ENCODE assay signal across 9 cellular contexts in genomic region chr11:111936045-111936400, GRCh38. TPM values are rescaled to one million over a fixed set of nuclear protein-coding genes. Genes with fewer than 3 reads are reported as not detected.
A peak's percentile ranks its signal among the peaks of the same experiment; 100 is the strongest.
DNase-seq lines count a peak whose midpoint lies in the region; ATAC-seq, FAIRE-seq and TF ChIP-seq lines count a peak whose summit lies in the region.
"Had no signal": no experiment of that assay in that cellular context is flagged by ENCODE, and none has a peak within 500 bp of the region (broad histone marks: within the 10 kb centered on the region; RNA-seq: fewer than 3 reads in every experiment).

No MANE protein-coding gene starts in this region.

- TF ChIP-seq CTCF in PC-9 (conservative IDR thresholded peaks at IDR 0.05), result no peak
- TF ChIP-seq CTCF in endothelial cell of umbilical vein (IDR thresholded peaks at IDR 0.05; ENCODE audit: extremely low read depth in 1 of 2, insufficient read depth in 1 of 2, low read depth in 1 of 2, low read length in 2 of 2), result no peak
- TF ChIP-seq CTCF in foreskin fibroblast (IDR thresholded peaks at IDR 0.05; ENCODE audit: low read depth, low read length), result no peak
- TF ChIP-seq CTCF in D721Med (IDR thresholded peaks at IDR 0.05; ENCODE audit: insufficient read depth, missing control alignments), result no peak

- TF ChIP-seq POLR2A in endothelial cell of umbilical vein (IDR thresholded peaks at IDR 0.05; ENCODE audit: low read depth, low read length), result no peak

- no peak overlapping the region for H3K27ac ChIP-seq in PC-9
- H3K27ac ChIP-seq in endothelial cell of umbilical vein (ENCODE audit: insufficient read depth, low read depth, low read length), result no peak overlapping the region
- peak overlapping the region; percentile 87 for H3K27ac ChIP-seq in rectal smooth muscle tissue (ENCODE audit: low read depth, low read length)

- peak; percentile 56 for DNase-seq in GF-D8 (lab: John Stamatoyannopoulos, UW)
- DNase-seq in PC-9, result no peak
- peak; percentile 25 for DNase-seq in endothelial cell of umbilical vein (ENCODE audit: low read depth, low spot score)
- no peak for DNase-seq in NCI-H2081 (lab: John Stamatoyannopoulos, UW)
- no peak for DNase-seq in foreskin fibroblast
- no peak for DNase-seq in D721Med (ENCODE audit: insufficient read length, low spot score)
- DNase-seq: NCI-H524 treated with DMSO at 0.1 percent for 48 hours had no signal

- no peak for ATAC-seq in HG03439 (IDR thresholded peaks at IDR 0.05; ENCODE audit: unreplicated experiment)

- H4K20me1 ChIP-seq in PC-9 (ENCODE audit: insufficient read depth) (no peaks in the 10 kb centered on the region), endothelial cell of umbilical vein (replicated peaks; ENCODE audit: control insufficient read depth, extremely low read depth, insufficient read depth, low read length) (no peaks in the 10 kb centered on the region)

- H3K9me3 ChIP-seq in PC-9 (ENCODE audit: insufficient read depth, low read depth), result no peaks in the 10 kb centered on the region
- H3K9me3 ChIP-seq in endothelial cell of umbilical vein (replicated peaks; ENCODE audit: control insufficient read depth, insufficient read depth, low read length), result no peaks in the 10 kb centered on the region

- H3K36me3 ChIP-seq in PC-9 (ENCODE audit: low read depth), result no peaks in the 10 kb centered on the region
- H3K36me3 ChIP-seq in endothelial cell of umbilical vein (ENCODE audit: control insufficient read depth in 2 of 2, extremely low read depth in 1 of 2, insufficient read depth in 2 of 2, low read length in 2 of 2), result no peaks in the 10 kb centered on the region
- no peaks in the 10 kb centered on the region for H3K36me3 ChIP-seq in rectal smooth muscle tissue (ENCODE audit: control insufficient read depth, insufficient read depth, low read length)

- intact Hi-C loops in PC-9 (cut with micrococcal nuclease; ENCODE audit: unreplicated experiment) (no loop called here), endothelial cell of umbilical vein (cut with micrococcal nuclease) (no loop called here)

- POLR2A ChIA-PET in PC-9 (lab: Charles Lee; ENCODE audit: unreplicated experiment) (interaction anchor here (0.7 kb wide), 1 partner anchor 217 kb away, joined by 8 read pairs; no protein-coding TSS in a partner anchor), endothelial cell of umbilical vein (lab: Charles Lee) (interaction anchor here (0.7 kb wide), 1 partner anchor 44 kb away, joined by 6 read pairs; no protein-coding TSS in a partner anchor)

- H3K4me2 ChIP-seq in PC-9 (peak overlapping the region; percentile 96), endothelial cell of umbilical vein (ENCODE audit: insufficient read depth, low read length) (peak overlapping the region; percentile 63)

- CTCF ChIA-PET in PC-9 (lab: Charles Lee), result no interaction called here
- CTCF ChIA-PET in endothelial cell of umbilical vein (lab: Charles Lee), result interaction anchor here (1.2 to 8.7 kb wide), 5 partner anchors 9 to 65 kb away, joined by 3 to 407 read pairs (median 7); partner anchors contain the start of gene ALG9

- dilution Hi-C loops in endothelial cell of umbilical vein (cut with MboI; ENCODE audit: extremely low pct_ligation_motif_present, low sequenced_read_pairs), result no loop called here

- H3K4me1 ChIP-seq in PC-9 (replicated peaks; ENCODE audit: insufficient read depth) (0 out of 2 replicates have a peak, but pooled peaks cover 8% of the 10 kb centered on the region), endothelial cell of umbilical vein (ENCODE audit: control insufficient read depth, extremely low read depth, insufficient read depth, low read length) (peaks cover 42% of the 10 kb centered on the region), rectal smooth muscle tissue (ENCODE audit: control insufficient read depth, insufficient read depth, low read length) (peaks cover 26% of the 10 kb centered on the region)

- H2AFZ ChIP-seq in PC-9 (no peak overlapping the region), endothelial cell of umbilical vein (ENCODE audit: low read depth, low read length) (peak overlapping the region; percentile 33)

- H3K79me2 ChIP-seq in PC-9 (ENCODE audit: low read depth), result no peaks in the 10 kb centered on the region
- peaks cover 16% of the 10 kb centered on the region for H3K79me2 ChIP-seq in endothelial cell of umbilical vein (ENCODE audit: control insufficient read depth, insufficient read depth, low read length)

- H3K27me3 ChIP-seq in PC-9 (ENCODE audit: insufficient read depth, low read depth) (0 out of 2 replicates have a peak, but pooled peaks cover 3% of the 10 kb centered on the region), endothelial cell of umbilical vein (ENCODE audit: control insufficient read depth in 2 of 2, insufficient read depth in 2 of 2, low read length in 2 of 2) (no peaks in the 10 kb centered on the region), rectal smooth muscle tissue (ENCODE audit: control insufficient read depth, insufficient read depth, low read length) (no peaks in the 10 kb centered on the region)

- FAIRE-seq in endothelial cell of umbilical vein (lab: Jason Lieb, UNC) (no peak), D721Med (lab: Jason Lieb, UNC) (no peak)

- no TSS peak for BruUV-seq in PC-9 (replicated peaks; lab: Mats Ljungman, UMichigan)
- no TSS peak for BruUV-seq in endothelial cell of umbilical vein (replicated peaks; lab: Mats Ljungman, UMichigan)

- H3F3A ChIP-seq in PC-9 (ENCODE audit: insufficient read depth, low read depth), result peaks cover 8% of the 10 kb centered on the region; the same call in 1 of the 2 replicates

- H3K9me1 ChIP-seq in endothelial cell of umbilical vein (replicated peaks; ENCODE audit: control insufficient read depth, extremely low read depth, insufficient read depth, low read length), result no peaks in the 10 kb centered on the region

- no peaks in the 10 kb centered on the region for H3K9me2 ChIP-seq in PC-9 (ENCODE audit: insufficient read depth)

- H3K9ac ChIP-seq in endothelial cell of umbilical vein (replicated peaks; ENCODE audit: extremely low read depth, insufficient read depth, low read length) (peak overlapping the region; percentile 72), rectal smooth muscle tissue (ENCODE audit: low read length) (no peak overlapping the region)

- no peak overlapping the region; the same call in 1 of the 2 replicates for H3K4me3 ChIP-seq in PC-9
- peak overlapping the region in 1 of 3 experiments; percentile 64 for H3K4me3 ChIP-seq in endothelial cell of umbilical vein (replicated peaks in 1 of 3; ENCODE audit: insufficient read depth in 1 of 3, low read depth in 1 of 3, low read length in 3 of 3)
- H3K4me3 ChIP-seq in rectal smooth muscle tissue (ENCODE audit: low read length), result peak overlapping the region; percentile 18
- H3K4me3 ChIP-seq in foreskin fibroblast (ENCODE audit: low read depth in 1 of 2, low read length in 2 of 2), result peak overlapping the region in 1 of 2 donors; percentile 66

RNA-seq across cellular contexts. Expression of gene DIXDC1, which starts 1.1 kb away (rescaled TPM):
- total RNA-seq in PC-9 (2021) (4.4 and 4.9 TPM in 2 replicates), endothelial cell of umbilical vein (18.6 and 20.0 TPM in 2 replicates)
- 6.4 and 8.0 TPM in 2 replicates for polyA plus RNA-seq in endothelial cell of umbilical vein
- polyA plus RNA-seq in endothelial cell of umbilical vein (2011; cell fraction: cytosol; rRNA removed), result 11.6 and 12.0 TPM in 2 replicates
- 16.6 and 17.8 TPM in 2 replicates for polyA plus RNA-seq in endothelial cell of umbilical vein (2011; cell fraction: nucleus; rRNA removed)
- 29.2 and 41.9 TPM in 2 replicates for polyA plus RNA-seq in endothelial cell of umbilical vein (2012)
- 20.9 and 32.4 TPM in 2 replicates for polyA minus RNA-seq in endothelial cell of umbilical vein
- 4.8 TPM for polyA minus RNA-seq in endothelial cell of umbilical vein (2011; cell fraction: cytosol; rRNA and poly(A)+ RNA removed)
- polyA minus RNA-seq in endothelial cell of umbilical vein (2011; cell fraction: nucleus; rRNA and poly(A)+ RNA removed), result 18.1 and 21.2 TPM in 2 replicates

RNA-seq across cellular contexts. Expression of gene C11orf52, which starts 17.3 kb away (rescaled TPM):
- total RNA-seq in PC-9 (2021) (2.9 and 6.4 TPM in 2 replicates), endothelial cell of umbilical vein (0.31 and 0.99 TPM in 2 replicates)
- 0.76 and 1.2 TPM in 2 replicates for polyA plus RNA-seq in endothelial cell of umbilical vein
- 0.66 and 0.81 TPM in 2 replicates for polyA plus RNA-seq in endothelial cell of umbilical vein (2011; cell fraction: cytosol; rRNA removed)
- 0.26 and 0.49 TPM in 2 replicates for polyA plus RNA-seq in endothelial cell of umbilical vein (2011; cell fraction: nucleus; rRNA removed)
- 0.91 and 2.5 TPM in 2 replicates for polyA plus RNA-seq in endothelial cell of umbilical vein (2012)
- 0.34 TPM in 1 of 2 replicates, not detected in the other for polyA minus RNA-seq in endothelial cell of umbilical vein
- not detected for polyA minus RNA-seq in endothelial cell of umbilical vein (2011; cell fraction: cytosol; rRNA and poly(A)+ RNA removed)
- not detected in 2 replicates for polyA minus RNA-seq in endothelial cell of umbilical vein (2011; cell fraction: nucleus; rRNA and poly(A)+ RNA removed)

RNA-seq across cellular contexts. Expression of gene HSPB2, which starts 23.5 kb away (rescaled TPM):
- 0.28 and 0.80 TPM in 2 replicates for total RNA-seq in PC-9 (2021)
- total RNA-seq in endothelial cell of umbilical vein, result not detected in 2 replicates
- not detected in 2 replicates for polyA plus RNA-seq in endothelial cell of umbilical vein
- not detected in 2 replicates for polyA plus RNA-seq in endothelial cell of umbilical vein (2011; cell fraction: cytosol; rRNA removed)
- not detected in 2 replicates for polyA plus RNA-seq in endothelial cell of umbilical vein (2011; cell fraction: nucleus; rRNA removed)
- polyA plus RNA-seq in endothelial cell of umbilical vein (2012), result not detected in 2 replicates
- not detected in 2 replicates for polyA minus RNA-seq in endothelial cell of umbilical vein
- polyA minus RNA-seq in endothelial cell of umbilical vein (2011; cell fraction: cytosol; rRNA and poly(A)+ RNA removed), result not detected
- not detected in 2 replicates for polyA minus RNA-seq in endothelial cell of umbilical vein (2011; cell fraction: nucleus; rRNA and poly(A)+ RNA removed)

RNA-seq across cellular contexts. Expression of gene CRYAB, which starts 24.5 kb away (rescaled TPM):
- total RNA-seq in PC-9 (2021) (not detected in 2 replicates), endothelial cell of umbilical vein (not detected in 2 replicates)
- 0.32 and 0.48 TPM in 2 replicates for polyA plus RNA-seq in endothelial cell of umbilical vein
- 0.12 and 0.23 TPM in 2 replicates for polyA plus RNA-seq in endothelial cell of umbilical vein (2011; cell fraction: cytosol; rRNA removed)
- not detected in 2 replicates for polyA plus RNA-seq in endothelial cell of umbilical vein (2011; cell fraction: nucleus; rRNA removed)
- 1.1 TPM in 1 of 2 replicates, not detected in the other for polyA plus RNA-seq in endothelial cell of umbilical vein (2012)
- 0.49 and 0.58 TPM in 2 replicates for polyA minus RNA-seq in endothelial cell of umbilical vein
- not detected for polyA minus RNA-seq in endothelial cell of umbilical vein (2011; cell fraction: cytosol; rRNA and poly(A)+ RNA removed)
- not detected in 2 replicates for polyA minus RNA-seq in endothelial cell of umbilical vein (2011; cell fraction: nucleus; rRNA and poly(A)+ RNA removed)

RNA-seq across cellular contexts. Expression of gene CFAP68, which starts 56.7 kb away (rescaled TPM):
- total RNA-seq in PC-9 (2021), result 27.4 and 46.8 TPM in 2 replicates
- total RNA-seq in endothelial cell of umbilical vein, result 7.4 TPM in 2 replicates
- polyA plus RNA-seq in endothelial cell of umbilical vein, result 9.0 and 10.6 TPM in 2 replicates
- polyA plus RNA-seq in endothelial cell of umbilical vein (2011; cell fraction: cytosol; rRNA removed), result 9.1 and 9.9 TPM in 2 replicates
- 2.7 and 3.2 TPM in 2 replicates for polyA plus RNA-seq in endothelial cell of umbilical vein (2011; cell fraction: nucleus; rRNA removed)
- 15.1 and 15.3 TPM in 2 replicates for polyA plus RNA-seq in endothelial cell of umbilical vein (2012)
- polyA minus RNA-seq in endothelial cell of umbilical vein, result 1.7 and 7.5 TPM in 2 replicates
- 3.9 TPM for polyA minus RNA-seq in endothelial cell of umbilical vein (2011; cell fraction: cytosol; rRNA and poly(A)+ RNA removed)
- 1.5 and 1.9 TPM in 2 replicates for polyA minus RNA-seq in endothelial cell of umbilical vein (2011; cell fraction: nucleus; rRNA and poly(A)+ RNA removed)

Comparison
In these comparisons a context has a peak if more than half of its experiments do, and no peak if none do; other contexts are left out.
1. DNase-seq: peak in GF-D8 (single experiment) and endothelial cell of umbilical vein (single experiment); none in PC-9 (0 of 2), NCI-H2081 (0 of 2), foreskin fibroblast (0 of 2) and D721Med (single experiment).